10 cellular contexts compared by ENCODE assay signal in genomic region chr1:230824571-230825060, GRCh38. TPM values are rescaled to one million over a fixed set of nuclear protein-coding genes. Genes with fewer than 3 reads are reported as not detected.
A peak's percentile ranks its signal among the peaks of the same experiment; 100 is the strongest.
DNase-seq lines count a peak whose midpoint lies in the region; ATAC-seq and TF ChIP-seq lines count a peak whose summit lies in the region.
"Had no signal": no experiment of that assay in that cellular context is flagged by ENCODE, and none has a peak within 500 bp of the region (broad histone marks: within the 10 kb centered on the region; RNA-seq: fewer than 3 reads in every experiment).

No MANE protein-coding gene starts in this region.

- H3K9ac ChIP-seq in mammary epithelial cell (ENCODE audit: insufficient read depth, low read length) (no peak overlapping the region), mucosa of stomach (ENCODE audit: low read length) (peak overlapping the region; percentile 7)

- H3K27ac Mint-ChIP-seq in MCF 10A (ENCODE audit: low read depth, unreplicated experiment), result peak overlapping the region; percentile 17
- no peak overlapping the region for H3K27ac Mint-ChIP-seq in activated naive CD8-positive, alpha-beta T cell treated with anti-CD3 and anti-CD28 coated beads, Interleukin-2, amount 50 U/mL, for 24 hours
- H3K27ac Mint-ChIP-seq: stimulated activated memory B cell treated with anti-CD40 and anti-IgM and Interleukin-4, amounts not matched to agents 10 μg/mL and 1 μg/mL and 100 μg/mL, for 72 hours had no signal

- TF ChIP-seq POLR2A in vagina (IDR thresholded peaks at IDR 0.05), result no peak

- peaks cover 20% of the 10 kb centered on the region for H3K27me3 Mint-ChIP-seq in MCF 10A (ENCODE audit: insufficient read depth, unreplicated experiment)
- peaks cover 6% of the 10 kb centered on the region for H3K27me3 Mint-ChIP-seq in activated naive CD8-positive, alpha-beta T cell treated with anti-CD3 and anti-CD28 coated beads, Interleukin-2, amount 50 U/mL, for 24 hours

- BruUV-seq in MCF 10A (replicated peaks; lab: Mats Ljungman, UMichigan) (no TSS peak), mammary epithelial cell (replicated peaks; lab: Mats Ljungman, UMichigan) (no TSS peak)

- no peaks in the 10 kb centered on the region for H3K9me3 Mint-ChIP-seq in MCF 10A (ENCODE audit: unreplicated experiment)
- no peaks in the 10 kb centered on the region for H3K9me3 Mint-ChIP-seq in activated naive CD8-positive, alpha-beta T cell treated with anti-CD3 and anti-CD28 coated beads, Interleukin-2, amount 50 U/mL, for 24 hours
- H3K9me3 Mint-ChIP-seq: stimulated activated memory B cell treated with anti-CD40 and anti-IgM and Interleukin-4, amounts not matched to agents 10 μg/mL and 1 μg/mL and 100 μg/mL, for 72 hours had no signal

- peaks cover 24% of the 10 kb centered on the region for H3K4me1 Mint-ChIP-seq in MCF 10A (ENCODE audit: insufficient read depth, unreplicated experiment)
- H3K4me1 Mint-ChIP-seq in activated naive CD8-positive, alpha-beta T cell treated with anti-CD3 and anti-CD28 coated beads, Interleukin-2, amount 50 U/mL, for 24 hours, result no peaks in the 10 kb centered on the region
- H3K4me1 Mint-ChIP-seq: stimulated activated memory B cell treated with anti-CD40 and anti-IgM and Interleukin-4, amounts not matched to agents 10 μg/mL and 1 μg/mL and 100 μg/mL, for 72 hours had no signal

- H3K4me1 ChIP-seq in mammary epithelial cell (ENCODE audit: insufficient read depth, low read length), result peaks cover 10% of the 10 kb centered on the region
- H3K4me1 ChIP-seq in mucosa of stomach (ENCODE audit: control insufficient read depth, insufficient read depth, low read length), result peaks cover 26% of the 10 kb centered on the region
- peaks cover 56% of the 10 kb centered on the region for H3K4me1 ChIP-seq in vagina

- no peaks in the 10 kb centered on the region for H3K27me3 ChIP-seq in mammary epithelial cell (ENCODE audit: insufficient read depth, low read length)
- H3K27me3 ChIP-seq in mucosa of stomach (ENCODE audit: control insufficient read depth, insufficient read depth, low read length), result no peaks in the 10 kb centered on the region
- no peaks in the 10 kb centered on the region for H3K27me3 ChIP-seq in vagina
- H3K27me3 ChIP-seq: brain microvascular endothelial cell had no signal

- H3K27ac ChIP-seq in mammary epithelial cell (ENCODE audit: insufficient read depth, low read depth, low read length), result no peak overlapping the region
- peak overlapping the region; percentile 93 for H3K27ac ChIP-seq in caudate nucleus (ENCODE audit: low read depth, low read length)
- peak overlapping the region; percentile 81 for H3K27ac ChIP-seq in vagina

- intact Hi-C loops in MCF 10A (cut with micrococcal nuclease), result no loop called here
- intact Hi-C loops in mammary epithelial cell (cut with micrococcal nuclease), result no loop called here
- intact Hi-C loops in vagina (cut with DNase I), result loop anchor here (5.0 kb wide), 1 partner anchor 43 kb away; the partner anchor contains the start of gene C1orf198

- no peaks in the 10 kb centered on the region for H3K79me2 ChIP-seq in mammary epithelial cell (ENCODE audit: insufficient read depth, low read length)

- no peak for ATAC-seq in GM19452 (IDR thresholded peaks at IDR 0.05; ENCODE audit: unreplicated experiment)
- ATAC-seq in activated naive CD8-positive, alpha-beta T cell treated with anti-CD3 and anti-CD28 coated beads, Interleukin-2, amount 50 U/mL, for 24 hours, result no peak
- ATAC-seq: stimulated activated memory B cell treated with anti-CD40 and anti-IgM and Interleukin-4, amounts not matched to agents 10 μg/mL and 1 μg/mL and 100 μg/mL, for 72 hours had no signal

- CTCF ChIA-PET in MCF 10A (lab: Yijun Ruan, JAX) (interaction anchor here (0.6 to 1.0 kb wide), 4 partner anchors 21 to 386 kb away, joined by 3 to 6 read pairs (median 3); no protein-coding TSS in a partner anchor), mammary epithelial cell (lab: Charles Lee; ENCODE audit: low non-redundant PET) (no interaction called here)

- TF ChIP-seq CTCF in MCF 10A (IDR thresholded peaks at IDR 0.05; ENCODE audit: unreplicated experiment) (no peak), mammary epithelial cell (conservative IDR thresholded peaks at IDR 0.05 in 1 of 2, IDR thresholded peaks at IDR 0.05 in 1 of 2; ENCODE audit: extremely low read depth in 1 of 2, insufficient read depth in 1 of 2, low read depth in 1 of 2, low read length in 2 of 2) (no peak), vagina (IDR thresholded peaks at IDR 0.05) (no peak)

- POLR2A ChIA-PET in MCF 10A (lab: Yijun Ruan, JAX), result interaction anchor here (0.6 to 1.7 kb wide), 16 partner anchors 9 to 414 kb away, joined by 3 to 23 read pairs (median 3); partner anchors contain the start of gene C1orf198

- H3K36me3 ChIP-seq in mammary epithelial cell (ENCODE audit: insufficient read depth, low read length) (no peaks in the 10 kb centered on the region), mucosa of stomach (ENCODE audit: control insufficient read depth, insufficient read depth, low read length) (no peaks in the 10 kb centered on the region), vagina (no peaks in the 10 kb centered on the region)
- H3K36me3 ChIP-seq: brain microvascular endothelial cell had no signal

- in situ Hi-C loops in mammary epithelial cell (cut with MboI; ENCODE audit: low sequenced_read_pairs in 2 of 2), result no loop called here

- WGBS in mammary epithelial cell (ENCODE audit: low coverage, missing lambda C conversion rate), result 90% methylated on average over 6 of the region's 6 CpGs

- H3K36me3 Mint-ChIP-seq in MCF 10A (ENCODE audit: insufficient read depth, unreplicated experiment), result no peaks in the 10 kb centered on the region
- H3K36me3 Mint-ChIP-seq in activated naive CD8-positive, alpha-beta T cell treated with anti-CD3 and anti-CD28 coated beads, Interleukin-2, amount 50 U/mL, for 24 hours (ENCODE audit: low read depth), result no peaks in the 10 kb centered on the region
- H3K36me3 Mint-ChIP-seq: stimulated activated memory B cell treated with anti-CD40 and anti-IgM and Interleukin-4, amounts not matched to agents 10 μg/mL and 1 μg/mL and 100 μg/mL, for 72 hours had no signal

- H3K9me3 ChIP-seq in mammary epithelial cell (replicated peaks; ENCODE audit: insufficient read depth, low read length) (no peaks in the 10 kb centered on the region), mucosa of stomach (ENCODE audit: control insufficient read depth, low read length) (no peaks in the 10 kb centered on the region), vagina (no peaks in the 10 kb centered on the region)

- no peak overlapping the region for H3K4me3 ChIP-seq in mammary epithelial cell (replicated peaks in 1 of 3; ENCODE audit: insufficient read depth in 1 of 3, low read depth in 2 of 3, low read length in 3 of 3)
- no peak overlapping the region for H3K4me3 ChIP-seq in mucosa of stomach (ENCODE audit: low read length)
- no peak overlapping the region for H3K4me3 ChIP-seq in vagina

- DNase-seq in MCF 10A (ENCODE audit: unreplicated experiment) (peak; percentile 36), mammary epithelial cell (no peak), caudate nucleus (lab: John Stamatoyannopoulos, UW) (peak in 1 of 61 donors; percentile 22), vagina (ENCODE audit: extremely low spot score in 2 of 2) (peak in 1 of 2 donors; percentile 52), NCI-H526 (lab: John Stamatoyannopoulos, UW) (no peak)
- DNase-seq in activated naive CD8-positive, alpha-beta T cell treated with anti-CD3 and anti-CD28 coated beads, Interleukin-2, amount 50 U/mL, for 24 hours, result no peak

- H4K20me1 ChIP-seq in mammary epithelial cell (ENCODE audit: insufficient read depth, low read length), result no peaks in the 10 kb centered on the region

- H2AFZ ChIP-seq in mammary epithelial cell (ENCODE audit: low read depth, low read length), result no peak overlapping the region

- H3K4me3 Mint-ChIP-seq in MCF 10A (ENCODE audit: unreplicated experiment), result no peak overlapping the region
- no peak overlapping the region for H3K4me3 Mint-ChIP-seq in activated naive CD8-positive, alpha-beta T cell treated with anti-CD3 and anti-CD28 coated beads, Interleukin-2, amount 50 U/mL, for 24 hours
- H3K4me3 Mint-ChIP-seq: stimulated activated memory B cell treated with anti-CD40 and anti-IgM and Interleukin-4, amounts not matched to agents 10 μg/mL and 1 μg/mL and 100 μg/mL, for 72 hours had no signal

- dilution Hi-C loops in mammary epithelial cell (cut with HindIII; ENCODE audit: low sequenced_read_pairs), result no loop called here

- no peak overlapping the region for H3K4me2 ChIP-seq in mammary epithelial cell (ENCODE audit: insufficient read depth, low read depth, low read length)

RNA-seq across cellular contexts. Expression of gene C1orf198, which starts 43.7 kb away (rescaled TPM):
- total RNA-seq in MCF 10A (2022) (13.7 and 19.2 TPM in 2 replicates), mammary epithelial cell (10 to 100 TPM in 1 of 2 donors, 1 to 10 TPM in 1; 8.8 to 25.7 TPM), vagina (38.8 TPM)
- polyA plus RNA-seq in mammary epithelial cell, result 6.7 TPM
- polyA minus RNA-seq in mammary epithelial cell, result 21.9 TPM
